In genomic region chr3:64550745-64551144, GRCh38 we compare ENCODE assay signal across 20 cellular contexts.
"Had no signal": no experiment of that assay in that cellular context is flagged by ENCODE, and none has a peak within 500 bp of the region (broad histone marks: within the 10 kb centered on the region; RNA-seq: fewer than 3 reads in every experiment).

No MANE protein-coding gene starts in this region.

- H3K36me3 Mint-ChIP-seq: naive thymus-derived CD8-positive, alpha-beta T cell; stimulated activated memory B cell treated with anti-CD40 and anti-IgM and Interleukin-4, amounts not matched to agents 10 μg/mL and 1 μg/mL and 100 μg/mL, for 72 hours had no signal

- H3K9me3 ChIP-seq: left lung, prostate gland, suprapubic skin, vagina had no signal

- H3K27ac ChIP-seq: left lung, prostate gland, skin epidermis, spleen, suprapubic skin had no signal

- H3K27ac Mint-ChIP-seq: effector memory CD8-positive, alpha-beta T cell; naive thymus-derived CD8-positive, alpha-beta T cell; stimulated activated memory B cell treated with anti-CD40 and anti-IgM and Interleukin-4, amounts not matched to agents 10 μg/mL and 1 μg/mL and 100 μg/mL, for 72 hours had no signal

- ATAC-seq: effector memory CD8-positive, alpha-beta T cell; left lung; naive thymus-derived CD8-positive, alpha-beta T cell; right cardiac atrium; stimulated activated memory B cell treated with anti-CD40 and anti-IgM and Interleukin-4, amounts not matched to agents 10 μg/mL and 1 μg/mL and 100 μg/mL, for 72 hours; stimulated activated naive CD8-positive, alpha-beta T cell treated with anti-CD3 and anti-CD28 coated beads, Interleukin-15, Interleukin-2, amounts not matched to agents 100 U/mL and 50 U/mL, for 24 hours had no signal

- H3K4me1 ChIP-seq: spleen, suprapubic skin had no signal

- H3K4me3 ChIP-seq: left lung, prostate gland, skin epidermis, spleen, suprapubic skin, vagina had no signal

- H3K4me3 Mint-ChIP-seq: effector memory CD8-positive, alpha-beta T cell; naive thymus-derived CD8-positive, alpha-beta T cell; neural crest cell; stimulated activated memory B cell treated with anti-CD40 and anti-IgM and Interleukin-4, amounts not matched to agents 10 μg/mL and 1 μg/mL and 100 μg/mL, for 72 hours had no signal

- H3K36me3 ChIP-seq: prostate gland, suprapubic skin had no signal

- H3K9me3 Mint-ChIP-seq: neural crest cell; stimulated activated memory B cell treated with anti-CD40 and anti-IgM and Interleukin-4, amounts not matched to agents 10 μg/mL and 1 μg/mL and 100 μg/mL, for 72 hours had no signal

- H3K27me3 ChIP-seq: left lung, spleen, suprapubic skin, vagina had no signal

- H3K4me1 Mint-ChIP-seq: naive thymus-derived CD8-positive, alpha-beta T cell; stimulated activated memory B cell treated with anti-CD40 and anti-IgM and Interleukin-4, amounts not matched to agents 10 μg/mL and 1 μg/mL and 100 μg/mL, for 72 hours had no signal

- DNase-seq: cerebellar nuclear complex; cortex of kidney; effector memory CD8-positive, alpha-beta T cell; erythroblast; head of caudate nucleus; mesendoderm; midbrain; naive thymus-derived CD8-positive, alpha-beta T cell; right cardiac atrium; spleen; stimulated activated CD4-positive, alpha-beta T cell treated with anti-CD3 and anti-CD28 coated beads, Interleukin-4, amount 100 ng/mL, for 4 hours; stimulated activated naive CD8-positive, alpha-beta T cell treated with anti-CD3 and anti-CD28 coated beads, Interleukin-15, Interleukin-2, amounts not matched to agents 100 U/mL and 50 U/mL, for 24 hours; trophoblast cell had no signal
